ENCODE assay signal across 9 cellular contexts in the genomic region with DNA sequence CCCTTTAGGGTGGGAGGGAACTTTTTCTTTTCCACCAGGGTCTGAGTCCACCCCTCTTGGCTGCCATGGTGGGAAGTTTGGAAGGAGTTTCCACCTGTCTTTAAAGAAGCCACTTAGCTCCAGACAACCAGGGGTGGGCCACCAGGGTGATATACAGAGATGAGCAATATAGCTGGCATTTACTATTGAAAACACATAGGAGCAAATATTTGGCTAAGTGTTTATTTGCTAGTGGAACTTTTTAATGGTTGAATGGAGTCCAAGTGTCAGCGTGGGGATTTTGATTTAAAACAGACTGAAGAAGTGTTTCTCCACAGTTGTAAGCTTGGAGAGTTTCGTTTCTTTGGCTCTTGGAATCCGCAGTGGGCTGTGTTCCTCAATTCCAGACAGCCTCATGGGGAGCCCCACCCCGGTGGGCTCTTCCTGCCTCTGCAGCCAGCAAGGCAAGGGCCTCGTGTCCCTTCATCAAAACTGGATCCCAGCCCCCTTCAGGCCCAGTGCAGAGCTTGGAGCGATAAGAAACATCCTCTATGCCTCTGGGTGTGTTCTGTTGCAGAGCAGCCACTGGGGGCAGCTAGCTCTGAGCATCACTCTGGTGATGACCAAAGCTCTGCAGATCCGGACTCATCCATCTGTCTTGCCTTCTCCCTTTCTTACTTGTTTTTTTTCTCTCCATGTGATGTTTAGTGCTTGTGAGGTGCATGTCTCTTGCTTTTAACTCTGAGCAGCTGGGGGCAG. TPM values are rescaled to one million over a fixed set of nuclear protein-coding genes. Genes with fewer than 3 reads are reported as not detected.
DNase-seq lines count a peak whose midpoint lies in the region; TF ChIP-seq lines count a peak whose summit lies in the region.
"Had no signal": no experiment of that assay in that cellular context is flagged by ENCODE, and none has a peak within 500 bp of the region (broad histone marks: within the 10 kb centered on the region; RNA-seq: fewer than 3 reads in every experiment).

No MANE protein-coding gene starts in this region.

- H3K9me2 ChIP-seq in Karpas-422 (replicated peaks; ENCODE audit: insufficient read depth, low read length): no peaks in the 10 kb centered on the region

- H3K79me2 ChIP-seq in Karpas-422 (ENCODE audit: low read length): no peaks in the 10 kb centered on the region

- no peak overlapping the region for H3K4me3 ChIP-seq in Karpas-422 (ENCODE audit: low read length)
- no peak overlapping the region for H3K4me3 ChIP-seq in astrocyte of the cerebellum (ENCODE audit: low read depth, low read length)
- H3K4me3 ChIP-seq: heart left ventricle had no signal

- peaks cover 35% of the 10 kb centered on the region for H3K27me3 Mint-ChIP-seq in nephron progenitor cell (ENCODE audit: low read depth, poor library complexity)

- H4K20me1 ChIP-seq in Karpas-422 (ENCODE audit: insufficient read depth, low read depth, low read length): no peaks in the 10 kb centered on the region

- peak; percentile 26 for DNase-seq in DMS53 (lab: John Stamatoyannopoulos, UW)
- no peak for DNase-seq in DMS53 treated with DMSO at 0.1 percent for 48 hours (lab: John Stamatoyannopoulos, UW; ENCODE audit: unreplicated experiment)
- DNase-seq in Karpas-422: peak; percentile 67
- no peak for DNase-seq in astrocyte of the cerebellum (ENCODE audit: low read depth)
- peak; percentile 17 for DNase-seq in nephron progenitor cell
- DNase-seq in cortex of kidney (lab: John Stamatoyannopoulos, UW): no peak
- no peak for DNase-seq in activated CD4-positive, CD25-positive, alpha-beta regulatory T cell (lab: John Stamatoyannopoulos, UW)
- DNase-seq in LoVo (ENCODE audit: low spot score): no peak
- DNase-seq: heart left ventricle had no signal

- no peak overlapping the region for H3K27ac Mint-ChIP-seq in nephron progenitor cell

- TF ChIP-seq CTCF in astrocyte of the cerebellum (IDR thresholded peaks at IDR 0.05; ENCODE audit: low read depth, low read length, missing control alignments) (peak; percentile 45), nephron progenitor cell (IDR thresholded peaks at IDR 0.05) (peak; percentile 50)

- no peaks in the 10 kb centered on the region for H3K9me3 Mint-ChIP-seq in nephron progenitor cell

- H3K4me1 ChIP-seq in Karpas-422 (ENCODE audit: low read length): peaks cover 1% of the 10 kb centered on the region
- H3K4me1 ChIP-seq: heart left ventricle had no signal

- no peak overlapping the region for H3K9ac ChIP-seq in Karpas-422 (ENCODE audit: low read length)

- peaks cover 5% of the 10 kb centered on the region for H3K4me1 Mint-ChIP-seq in nephron progenitor cell

- H3K36me3 Mint-ChIP-seq in nephron progenitor cell (ENCODE audit: low read depth): no peaks in the 10 kb centered on the region

- H3K4me3 Mint-ChIP-seq in nephron progenitor cell: no peak overlapping the region

- H3K27me3 ChIP-seq in Karpas-422 (ENCODE audit: low read length): no peaks in the 10 kb centered on the region

- no peak overlapping the region for H3K4me2 ChIP-seq in Karpas-422 (ENCODE audit: low read depth, low read length, poor library complexity, severe bottlenecking)

- H3K27ac ChIP-seq in Karpas-422 (ENCODE audit: low read length): no peak overlapping the region
- H3K27ac ChIP-seq: heart left ventricle had no signal

- no peaks in the 10 kb centered on the region for H3K9me3 ChIP-seq in Karpas-422 (ENCODE audit: low read length)
- H3K9me3 ChIP-seq: heart left ventricle had no signal

- in situ Hi-C loops in astrocyte of the cerebellum (cut with HindIII; ENCODE audit: low sequenced_read_pairs): no loop called here

- H2AFZ ChIP-seq in Karpas-422 (ENCODE audit: low read length): no peak overlapping the region

- no peaks in the 10 kb centered on the region for H3K36me3 ChIP-seq in Karpas-422 (ENCODE audit: insufficient read depth, low read length)
- H3K36me3 ChIP-seq: heart left ventricle had no signal

RNA-seq across cellular contexts. Expression of gene NOG, which starts 36.1 kb away (rescaled TPM):
- total RNA-seq in Karpas-422 (2014; rRNA removed; shearing (Covaris generic); ENCODE audit: low replicate concordance): not detected in 2 replicates

Comparison
In these comparisons a context has a peak if more than half of its experiments do, and no peak if none do; other contexts are left out.
1. DNase-seq: peak in DMS53 (single experiment), Karpas-422 (single experiment) and nephron progenitor cell (single experiment); none in DMS53 treated with DMSO at 0.1 percent for 48 hours (single experiment), astrocyte of the cerebellum (single experiment), cortex of kidney (single experiment), activated CD4-positive, CD25-positive, alpha-beta regulatory T cell (0 of 4) and LoVo (single experiment).